ENCODE assay signal across 1 cellular context in the genomic region with DNA sequence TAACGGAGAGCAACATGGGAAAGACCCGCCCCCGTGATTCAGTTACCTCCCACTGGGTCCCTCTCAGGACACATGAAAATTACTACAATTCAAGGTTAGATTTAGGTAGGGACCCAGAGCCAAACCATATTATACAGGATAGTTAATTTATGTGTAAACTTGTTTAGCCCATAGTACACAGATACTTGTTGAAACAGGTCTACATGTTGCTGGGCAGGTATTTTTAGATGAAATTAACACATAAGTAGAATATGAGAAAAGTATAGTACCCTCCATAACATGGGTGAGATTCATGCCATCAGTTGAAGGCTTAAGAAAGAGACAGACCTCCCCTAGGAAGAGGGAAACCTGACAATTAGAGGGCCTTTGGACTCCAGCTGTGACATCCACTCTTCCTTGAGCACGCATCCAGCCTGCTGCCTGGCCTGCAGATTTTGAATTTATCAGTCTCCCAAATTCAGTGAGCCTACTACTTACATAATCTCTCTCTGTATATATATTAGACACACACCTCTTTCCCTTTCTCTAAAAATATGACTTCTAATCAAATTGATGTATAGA.
TF ChIP-seq lines count a peak whose summit lies in the region.

No MANE protein-coding gene starts in this region.

TF ChIP-seq in WTC11, 78 proteins besides CTCF, POLR2A, EP300 and RAD21 (continued from another document):
- TF ChIP-seq, protein P1, sequence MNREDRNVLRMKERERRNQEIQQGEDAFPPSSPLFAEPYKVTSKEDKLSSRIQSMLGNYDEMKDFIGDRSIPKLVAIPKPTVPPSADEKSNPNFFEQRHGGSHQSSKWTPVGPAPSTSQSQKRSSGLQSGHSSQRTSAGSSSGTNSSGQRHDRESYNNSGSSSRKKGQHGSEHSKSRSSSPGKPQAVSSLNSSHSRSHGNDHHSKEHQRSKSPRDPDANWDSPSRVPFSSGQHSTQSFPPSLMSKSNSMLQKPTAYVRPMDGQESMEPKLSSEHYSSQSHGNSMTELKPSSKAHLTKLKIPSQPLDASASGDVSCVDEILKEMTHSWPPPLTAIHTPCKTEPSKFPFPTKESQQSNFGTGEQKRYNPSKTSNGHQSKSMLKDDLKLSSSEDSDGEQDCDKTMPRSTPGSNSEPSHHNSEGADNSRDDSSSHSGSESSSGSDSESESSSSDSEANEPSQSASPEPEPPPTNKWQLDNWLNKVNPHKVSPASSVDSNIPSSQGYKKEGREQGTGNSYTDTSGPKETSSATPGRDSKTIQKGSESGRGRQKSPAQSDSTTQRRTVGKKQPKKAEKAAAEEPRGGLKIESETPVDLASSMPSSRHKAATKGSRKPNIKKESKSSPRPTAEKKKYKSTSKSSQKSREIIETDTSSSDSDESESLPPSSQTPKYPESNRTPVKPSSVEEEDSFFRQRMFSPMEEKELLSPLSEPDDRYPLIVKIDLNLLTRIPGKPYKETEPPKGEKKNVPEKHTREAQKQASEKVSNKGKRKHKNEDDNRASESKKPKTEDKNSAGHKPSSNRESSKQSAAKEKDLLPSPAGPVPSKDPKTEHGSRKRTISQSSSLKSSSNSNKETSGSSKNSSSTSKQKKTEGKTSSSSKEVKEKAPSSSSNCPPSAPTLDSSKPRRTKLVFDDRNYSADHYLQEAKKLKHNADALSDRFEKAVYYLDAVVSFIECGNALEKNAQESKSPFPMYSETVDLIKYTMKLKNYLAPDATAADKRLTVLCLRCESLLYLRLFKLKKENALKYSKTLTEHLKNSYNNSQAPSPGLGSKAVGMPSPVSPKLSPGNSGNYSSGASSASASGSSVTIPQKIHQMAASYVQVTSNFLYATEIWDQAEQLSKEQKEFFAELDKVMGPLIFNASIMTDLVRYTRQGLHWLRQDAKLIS (CRISPR knock-in tag; IDR thresholded peaks at IDR 0.05; ENCODE audit: borderline replicate concordance), result no peak
TF ChIP-seq in WTC11: peak in this region for 0.
